Comparison of ENCODE assay signal across 8 cellular contexts in genomic region chr16:88633684-88634140, GRCh38. TPM values are rescaled to one million over a fixed set of nuclear protein-coding genes. Genes with fewer than 3 reads are reported as not detected.
A peak's percentile ranks its signal among the peaks of the same experiment; 100 is the strongest.
DNase-seq lines count a peak whose midpoint lies in the region; ATAC-seq, FAIRE-seq and TF ChIP-seq lines count a peak whose summit lies in the region.

No MANE protein-coding gene starts in this region.

- H3K4me3 ChIP-seq in iPS-20b (ENCODE audit: low read length): peak overlapping the region; percentile 72; the same call in 1 of the 2 replicates
- H3K4me3 ChIP-seq in lower leg skin (ENCODE audit: low read depth, poor library complexity, severe bottlenecking): no peak overlapping the region

- H3K27ac ChIP-seq in iPS-20b (ENCODE audit: low read length): no peak overlapping the region

- no peak for FAIRE-seq in H54 (lab: Jason Lieb, UNC)

- TF ChIP-seq POLR2A in lower leg skin (IDR thresholded peaks at IDR 0.05): no peak
- no peak for TF ChIP-seq POLR2A in H54 (IDR thresholded peaks at IDR 0.05; ENCODE audit: low read depth, low read length)

- H3K27me3 ChIP-seq in iPS-20b (ENCODE audit: insufficient read depth, low read length): peaks cover 20% of the 10 kb centered on the region

- TF ChIP-seq CTCF in GM10266 (IDR thresholded peaks at IDR 0.05; ENCODE audit: control insufficient read depth, insufficient read depth, low read depth, missing control alignments): peak; percentile 69
- no peak for TF ChIP-seq CTCF in lower leg skin (IDR thresholded peaks at IDR 0.05)

- H3K4me1 ChIP-seq in iPS-20b (ENCODE audit: insufficient read depth, low read length): no peaks in the 10 kb centered on the region; the same call in 1 of the 2 replicates

- no peaks in the 10 kb centered on the region for H3K9me3 ChIP-seq in iPS-20b (ENCODE audit: insufficient read depth, low read depth, low read length)

- peak; percentile 41 for ATAC-seq in GM21737 (IDR thresholded peaks at IDR 0.05; ENCODE audit: unreplicated experiment)

- H3K9ac ChIP-seq in iPS-20b (ENCODE audit: low read depth, low read length): no peak overlapping the region; the same call in 1 of the 2 replicates

- WGBS in lower leg skin, 2 donors: 34 to 38% methylated on average over 11 of the region's 23 CpGs

- intact Hi-C loops in lower leg skin (cut with DNase I; ENCODE audit: low total_unique reads): no loop called here

- peaks cover 31% of the 10 kb centered on the region for H3K36me3 ChIP-seq in iPS-20b (ENCODE audit: insufficient read depth, low read depth, low read length)

- peak; percentile 88 for DNase-seq in GM10266 (ENCODE audit: extremely low spot score)
- peak; percentile 34 for DNase-seq in NCI-H226
- peak; percentile 53 for DNase-seq in activated gamma-delta T cell treated with anti-CD3 and anti-CD28 coated beads, Interleukin-2, amount 50 U/mL, for 16 hours (ENCODE audit: low read depth)
- peak; percentile 66 for DNase-seq in stimulated activated CD8-positive, alpha-beta memory T cell treated with anti-CD3 and anti-CD28 coated beads, Interleukin-12 subunit alpha, Interleukin-12 subunit beta, amount 100 ng/mL, for 4 hours (ENCODE audit: low read depth)
- DNase-seq in lower leg skin (ENCODE audit: low spot score in 2 of 2): no peak
- no peak for DNase-seq in H54 (ENCODE audit: insufficient read length, low spot score)

RNA-seq across cellular contexts. Expression of gene IL17C, which starts 4.7 kb away (rescaled TPM):
- total RNA-seq in lower leg skin: under 1 TPM in 1 of 4 donors, not detected in 3; 0.91 TPM

RNA-seq across cellular contexts. Expression of gene CYBA, which starts 17.1 kb away (rescaled TPM):
- 10 to 100 TPM; 30.5 to 93.2 (median 44.7) TPM for total RNA-seq in lower leg skin

RNA-seq across cellular contexts. Expression of gene MVD, which starts 29.2 kb away (rescaled TPM):
- 10 to 100 TPM; 40.2 to 93.5 (median 67.1) TPM for total RNA-seq in lower leg skin

RNA-seq across cellular contexts. Expression of gene SNAI3, which starts 52.6 kb away (rescaled TPM):
- under 1 TPM; 0.17 to 0.81 (median 0.29) TPM for total RNA-seq in lower leg skin

Comparison
In these comparisons a context has a peak if more than half of its experiments do, and no peak if none do; other contexts are left out.
1. DNase-seq: peak in GM10266 (single experiment), NCI-H226 (single experiment), activated gamma-delta T cell treated with anti-CD3 and anti-CD28 coated beads, Interleukin-2, amount 50 U/mL, for 16 hours (single experiment) and stimulated activated CD8-positive, alpha-beta memory T cell treated with anti-CD3 and anti-CD28 coated beads, Interleukin-12 subunit alpha, Interleukin-12 subunit beta, amount 100 ng/mL, for 4 hours (single experiment); none in lower leg skin (0 of 2) and H54 (single experiment).